Comparison of ENCODE assay signal across 14 cellular contexts in the genomic region with DNA sequence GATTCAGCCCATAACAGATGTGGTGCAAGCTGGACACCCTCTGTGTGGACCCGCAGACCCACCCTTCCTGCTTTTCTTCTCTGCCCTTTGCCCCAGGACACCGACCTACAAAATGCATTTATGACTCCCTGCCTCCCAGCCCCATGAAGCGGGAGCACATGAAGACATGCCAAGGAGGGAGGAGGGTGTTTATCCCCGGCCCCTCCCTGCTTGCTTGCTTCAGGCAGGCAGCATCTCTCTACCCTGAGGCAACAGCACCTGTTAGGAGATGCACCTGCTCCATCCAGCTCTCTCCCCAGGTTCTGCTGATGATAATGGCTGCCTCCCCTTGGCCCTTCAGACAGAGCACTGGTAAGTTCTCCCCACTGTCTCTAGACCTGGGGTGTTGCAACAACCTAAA.
"Had no signal": no experiment of that assay in that cellular context is flagged by ENCODE, and none has a peak within 500 bp of the region (broad histone marks: within the 10 kb centered on the region; RNA-seq: fewer than 3 reads in every experiment).

No MANE protein-coding gene starts in this region.

- H3K27me3 ChIP-seq: dorsolateral prefrontal cortex, esophagus squamous epithelium, left lung, pancreas, uterus had no signal

- H3K9me3 ChIP-seq: esophagus squamous epithelium, left lung, pancreas, uterus had no signal

- ATAC-seq: activated T-cell treated with anti-CD3 and anti-CD28 coated beads, Interleukin-2, amount 50 U/mL, for 4 hours; left lung; pancreas had no signal

- DNase-seq: activated CD4-positive, alpha-beta memory T cell treated with anti-CD3 and anti-CD28 coated beads for 36 hours; activated CD4-positive, alpha-beta T cell treated with anti-CD3 and anti-CD28 coated beads for 1 hour; activated gamma-delta T cell; activated T-cell treated with anti-CD3 and anti-CD28 coated beads, Interleukin-2, amount 50 U/mL, for 4 hours; amygdala; dorsolateral prefrontal cortex; esophagus squamous epithelium; foreskin fibroblast; head of caudate nucleus; left lung; pancreas; uterus had no signal

- H3K27ac Mint-ChIP-seq: activated CD4-positive, alpha-beta memory T cell treated with anti-CD3 and anti-CD28 coated beads for 36 hours; activated naive CD8-positive, alpha-beta T cell had no signal

- H3K36me3 Mint-ChIP-seq: activated CD4-positive, alpha-beta memory T cell treated with anti-CD3 and anti-CD28 coated beads for 36 hours; activated naive CD8-positive, alpha-beta T cell; brain had no signal

- H3K36me3 ChIP-seq: esophagus squamous epithelium, left lung, pancreas, uterus had no signal

- H3K27ac ChIP-seq: dorsolateral prefrontal cortex, left lung, pancreas, uterus had no signal

- H3K9me3 Mint-ChIP-seq: activated CD4-positive, alpha-beta memory T cell treated with anti-CD3 and anti-CD28 coated beads for 36 hours; activated T-cell treated with anti-CD3 and anti-CD28 coated beads, Interleukin-2, amount 50 U/mL, for 4 hours had no signal

- H3K4me3 Mint-ChIP-seq: activated CD4-positive, alpha-beta memory T cell treated with anti-CD3 and anti-CD28 coated beads for 36 hours; activated naive CD8-positive, alpha-beta T cell; activated T-cell treated with anti-CD3 and anti-CD28 coated beads, Interleukin-2, amount 50 U/mL, for 4 hours; brain had no signal

- H3K4me3 ChIP-seq: dorsolateral prefrontal cortex, esophagus squamous epithelium, left lung, pancreas, uterus had no signal
